Comparison of ENCODE assay signal across 8 cellular contexts in genomic region chr5:143106175-143106574, GRCh38.
A peak's percentile ranks its signal among the peaks of the same experiment; 100 is the strongest.
DNase-seq lines count a peak whose midpoint lies in the region; ATAC-seq, FAIRE-seq and TF ChIP-seq lines count a peak whose summit lies in the region.

No MANE protein-coding gene starts in this region.

- no peak overlapping the region for H3K14ac ChIP-seq in H9 (ENCODE audit: insufficient read depth, low read length)

- no peak overlapping the region for H3K18ac ChIP-seq in H9 (ENCODE audit: insufficient read length, low read depth, low read length)

- ATAC-seq in aorta (ENCODE audit: low FRiP score), result peak; percentile 62
- no peak for ATAC-seq in GM19324 (IDR thresholded peaks at IDR 0.05; ENCODE audit: low FRiP score, unreplicated experiment)
- no peak for ATAC-seq in activated CD8-positive, alpha-beta memory T cell treated with anti-CD3 and anti-CD28 coated beads, Interleukin-2, amount 10 ng/mL, durations not matched to agents 7 days and 5 days

- no peak for TF ChIP-seq POLR2A in GM12891 (IDR thresholded peaks at IDR 0.05; ENCODE audit: low read depth, low read length)

- peaks cover 0 to 3% (median 1%) of the 10 kb centered on the region in 3 experiments; a peak in 4 of 7 replicates for H3K36me3 Mint-ChIP-seq in H9 (ENCODE audit: insufficient read depth in 1 of 3, low read depth in 3 of 3)
- peaks cover 10% of the 10 kb centered on the region for H3K36me3 Mint-ChIP-seq in activated CD8-positive, alpha-beta memory T cell treated with anti-CD3 and anti-CD28 coated beads, Interleukin-2, amount 10 ng/mL, durations not matched to agents 7 days and 5 days

- H3K36me3 ChIP-seq in SJCRH30 (no peaks in the 10 kb centered on the region), cardiac muscle cell (no peaks in the 10 kb centered on the region), aorta (ENCODE audit: control insufficient read depth in 1 of 2, insufficient read depth in 2 of 2, low read length in 1 of 2) (no peaks in the 10 kb centered on the region)

- H2BK5ac ChIP-seq in H9 (ENCODE audit: insufficient read length, low read length), result no peak overlapping the region

- H4K20me1 ChIP-seq in H9 (ENCODE audit: control insufficient read depth, insufficient read depth, insufficient read length), result no peaks in the 10 kb centered on the region

- H3K4me1 ChIP-seq in H9 (ENCODE audit: insufficient read depth, low read length), result peaks cover 5% of the 10 kb centered on the region; the same call in 1 of the 2 replicates
- peaks cover 8% of the 10 kb centered on the region for H3K4me1 ChIP-seq in SJCRH30
- peaks cover 10% of the 10 kb centered on the region for H3K4me1 ChIP-seq in cardiac muscle cell (ENCODE audit: low read depth)
- H3K4me1 ChIP-seq in aorta (ENCODE audit: control insufficient read depth in 1 of 2, insufficient read depth in 2 of 2, low read length in 2 of 2), result peaks cover 0 to 7% of the 10 kb centered on the region in 2 donors

- H3K9me3 ChIP-seq in H9 (ENCODE audit: control insufficient read depth, low read depth, low read length), result no peaks in the 10 kb centered on the region
- H3K9me3 ChIP-seq in SJCRH30 (replicated peaks), result no peaks in the 10 kb centered on the region
- no peaks in the 10 kb centered on the region for H3K9me3 ChIP-seq in cardiac muscle cell (ENCODE audit: low read depth)
- no peaks in the 10 kb centered on the region for H3K9me3 ChIP-seq in aorta (ENCODE audit: control insufficient read depth, low read length)

- H3K79me1 ChIP-seq in H9 (ENCODE audit: insufficient read depth, low read depth, low read length, poor library complexity, severe bottlenecking), result no peaks in the 10 kb centered on the region

- H2BK15ac ChIP-seq in H9 (ENCODE audit: low read depth, low read length), result no peak overlapping the region

- H4K5ac ChIP-seq in H9 (ENCODE audit: insufficient read length, low read depth, low read length), result no peak overlapping the region

- no peak overlapping the region for H3K9ac ChIP-seq in H9 (ENCODE audit: extremely low read depth, insufficient read length, low read length)

- H3K9me3 Mint-ChIP-seq in H9, result no peaks in the 10 kb centered on the region
- H3K9me3 Mint-ChIP-seq in activated CD8-positive, alpha-beta memory T cell treated with anti-CD3 and anti-CD28 coated beads, Interleukin-2, amount 10 ng/mL, durations not matched to agents 7 days and 5 days (ENCODE audit: low read depth), result no peaks in the 10 kb centered on the region

- H3T11ph ChIP-seq in H9 (ENCODE audit: low read length), result no peak overlapping the region

- no peak for FAIRE-seq in GM12891 (lab: Jason Lieb, UNC)

- peaks cover 19 to 20% of the 10 kb centered on the region in 2 experiments for H3K4me1 Mint-ChIP-seq in H9
- H3K4me1 Mint-ChIP-seq in activated CD8-positive, alpha-beta memory T cell treated with anti-CD3 and anti-CD28 coated beads, Interleukin-2, amount 10 ng/mL, durations not matched to agents 7 days and 5 days, result peaks cover 22% of the 10 kb centered on the region

- H4K91ac ChIP-seq in H9 (ENCODE audit: insufficient read length, low read depth, low read length), result no peak overlapping the region

- CTCF ChIA-PET in activated CD8-positive, alpha-beta memory T cell treated with anti-CD3 and anti-CD28 coated beads, Interleukin-2, amount 10 ng/mL, durations not matched to agents 7 days and 5 days (lab: Charles Lee), result interaction anchor here (1.3 kb wide), 1 partner anchor 9 kb away, joined by 3 read pairs; no protein-coding TSS in a partner anchor

- H3K4me3 Mint-ChIP-seq in H9, result no peak overlapping the region
- H3K4me3 Mint-ChIP-seq in activated CD8-positive, alpha-beta memory T cell treated with anti-CD3 and anti-CD28 coated beads, Interleukin-2, amount 10 ng/mL, durations not matched to agents 7 days and 5 days, result no peak overlapping the region

- H3K23me2 ChIP-seq in H9 (ENCODE audit: insufficient read length, low read depth, low read length, poor library complexity, severe bottlenecking), result no peaks in the 10 kb centered on the region

- no CpG with 5 or more reads among the region's 6 CpGs for WGBS in H9 (ENCODE audit: extremely low coverage, insufficient read length, low lambda C conversion rate)
- 83 to 84% methylated on average over 6 of the region's 6 CpGs for WGBS in aorta, 2 donors

- no peak overlapping the region for H2BK120ac ChIP-seq in H9 (ENCODE audit: low read depth, low read length, poor library complexity, severe bottlenecking)

- no peaks in the 10 kb centered on the region for H3K27me3 ChIP-seq in H9 (ENCODE audit: insufficient read depth, low read length)
- H3K27me3 ChIP-seq in SJCRH30, result no peaks in the 10 kb centered on the region
- H3K27me3 ChIP-seq in cardiac muscle cell, result no peaks in the 10 kb centered on the region
- no peaks in the 10 kb centered on the region for H3K27me3 ChIP-seq in aorta (ENCODE audit: control insufficient read depth in 1 of 2, insufficient read depth in 2 of 2, low read length in 1 of 2)

- no peaks in the 10 kb centered on the region for H3K27me3 Mint-ChIP-seq in H9 (ENCODE audit: low read depth)
- H3K27me3 Mint-ChIP-seq in activated CD8-positive, alpha-beta memory T cell treated with anti-CD3 and anti-CD28 coated beads, Interleukin-2, amount 10 ng/mL, durations not matched to agents 7 days and 5 days, result no peaks in the 10 kb centered on the region

- H3K27ac ChIP-seq in H9 (ENCODE audit: insufficient read length, low read depth, low read length) (no peak overlapping the region), SJCRH30 (no peak overlapping the region), cardiac muscle cell (no peak overlapping the region), aorta (ENCODE audit: low read depth in 1 of 2, low read length in 2 of 2) (no peak overlapping the region)

- H3K4ac ChIP-seq in H9 (ENCODE audit: low read depth, low read length), result no peak overlapping the region

- no peak overlapping the region for H3K56ac ChIP-seq in H9 (ENCODE audit: insufficient read length, low read depth, low read length)

- no peak overlapping the region for H2AK5ac ChIP-seq in H9 (ENCODE audit: insufficient read length, low read length)

- H2BK20ac ChIP-seq in H9 (ENCODE audit: low read depth, low read length, poor library complexity, severe bottlenecking), result no peak overlapping the region

- H2BK12ac ChIP-seq in H9 (ENCODE audit: insufficient read length, low read depth, low read length), result no peak overlapping the region

- TF ChIP-seq CTCF in H9 (conservative IDR thresholded peaks at IDR 0.05) (peak; percentile 40; the same call in 2 of the 3 replicates), cardiac muscle cell (IDR thresholded peaks at IDR 0.05; ENCODE audit: low read depth, low read length) (peak; percentile 27)

- intact Hi-C loops in aorta (cut with DNase I), result loop anchor here in 1 of 2 donors (10.0 kb wide), 1 partner anchor 299 kb away; the partner anchor contains the start of gene NR3C1

- no peak overlapping the region for H3K4me2 ChIP-seq in H9 (ENCODE audit: insufficient read depth, insufficient read length, low read length)

- H3K23ac ChIP-seq in H9 (ENCODE audit: insufficient read length, low read depth, low read length), result no peak overlapping the region

- no peaks in the 10 kb centered on the region for H3K79me2 ChIP-seq in H9 (ENCODE audit: insufficient read depth, low read length)

- no peak overlapping the region for H3K27ac Mint-ChIP-seq in H9
- H3K27ac Mint-ChIP-seq in activated CD8-positive, alpha-beta memory T cell treated with anti-CD3 and anti-CD28 coated beads, Interleukin-2, amount 10 ng/mL, durations not matched to agents 7 days and 5 days, result no peak overlapping the region

- H2AFZ ChIP-seq in H9 (ENCODE audit: low read length), result no peak overlapping the region

- H3K4me3 ChIP-seq in SJCRH30 (no peak overlapping the region), cardiac muscle cell (no peak overlapping the region), aorta (ENCODE audit: low read length in 2 of 2) (no peak overlapping the region)

- DNase-seq in 8988T, result peak; percentile 24
- DNase-seq in H9, result no peak
- DNase-seq in SJCRH30, result peak; percentile 83 to 89
- peak; percentile 52 to 75 for DNase-seq in cardiac muscle cell (ENCODE audit: low read depth in 1 of 2, low spot score in 1 of 2)
- no peak for DNase-seq in aorta
- DNase-seq in GM12891 (ENCODE audit: insufficient read length, low spot score), result no peak
- DNase-seq in activated CD8-positive, alpha-beta memory T cell treated with anti-CD3 and anti-CD28 coated beads, Interleukin-2, amount 10 ng/mL, durations not matched to agents 7 days and 5 days, result no peak

- H4K8ac ChIP-seq in H9 (replicated peaks; ENCODE audit: insufficient read length, low read depth, low read length), result no peak overlapping the region

TF ChIP-seq in GM12891, 5 proteins besides CTCF, POLR2A, EP300 and RAD21:
- TF ChIP-seq POLR2AphosphoS5 (IDR thresholded peaks at IDR 0.05; ENCODE audit: low read depth, low read length) (no peak), TAF1 (IDR thresholded peaks at IDR 0.05; ENCODE audit: low read depth, low read length) (no peak), POU2F2 (IDR thresholded peaks at IDR 0.05; ENCODE audit: low read depth, low read length) (no peak)

Comparison
In these comparisons a context has a peak if more than half of its experiments do, and no peak if none do; other contexts are left out.
1. DNase-seq: peak in 8988T (single experiment), SJCRH30 (2 of 2) and cardiac muscle cell (2 of 2); none in H9 (single experiment), aorta (0 of 2), GM12891 (single experiment) and activated CD8-positive, alpha-beta memory T cell treated with anti-CD3 and anti-CD28 coated beads, Interleukin-2, amount 10 ng/mL, durations not matched to agents 7 days and 5 days (single experiment).